14 cellular contexts compared by ENCODE assay signal in the genomic region with DNA sequence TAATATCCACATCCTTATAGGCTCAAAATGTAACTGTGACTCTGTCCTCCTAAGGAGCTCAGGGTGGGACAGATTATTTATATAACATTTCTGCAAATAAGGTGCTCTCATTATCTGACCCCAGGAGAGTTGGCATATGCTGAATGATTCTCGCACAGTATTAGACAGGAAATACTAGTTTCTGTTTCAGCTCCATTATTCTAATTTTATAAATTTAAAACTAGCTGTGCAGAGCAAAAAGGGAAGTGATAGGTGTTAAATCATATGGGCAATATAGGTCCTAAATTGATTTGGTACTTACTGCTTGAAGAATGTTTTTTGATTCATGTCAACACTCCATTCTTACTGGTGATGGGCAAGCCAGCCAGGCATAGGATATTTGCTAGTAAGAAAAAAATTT.
DNase-seq lines count a peak whose midpoint lies in the region; ATAC-seq and TF ChIP-seq lines count a peak whose summit lies in the region.
"Had no signal": no experiment of that assay in that cellular context is flagged by ENCODE, and none has a peak within 500 bp of the region (broad histone marks: within the 10 kb centered on the region; RNA-seq: fewer than 3 reads in every experiment).

No MANE protein-coding gene starts in this region.

- H3K27me3 Mint-ChIP-seq in chondrocyte (ENCODE audit: low read depth): no peaks in the 10 kb centered on the region
- H3K27me3 Mint-ChIP-seq: activated naive CD8-positive, alpha-beta T cell treated with anti-CD3 and anti-CD28 coated beads for 36 hours had no signal

- H3K4me1 Mint-ChIP-seq in chondrocyte (ENCODE audit: low read depth): peaks cover 11% of the 10 kb centered on the region

- no peaks in the 10 kb centered on the region for H3K79me2 ChIP-seq in osteoblast (ENCODE audit: insufficient read depth, low read length)

- no peak overlapping the region for H2AFZ ChIP-seq in osteoblast (ENCODE audit: low read length)

- DNase-seq in GM12865 (ENCODE audit: low read depth) (peak; percentile 29), osteoblast (ENCODE audit: insufficient read length, low spot score, missing footprints) (no peak), GM19238 (ENCODE audit: insufficient read length, low spot score) (no peak), chondrocyte (ENCODE audit: low spot score) (no peak)
- DNase-seq in activated CD4-positive, alpha-beta T cell treated with anti-CD3 and anti-CD28 coated beads, Interleukin-2, amount 50 U/mL, for 48 hours: no peak
- DNase-seq: activated naive CD8-positive, alpha-beta T cell treated with anti-CD3 and anti-CD28 coated beads for 36 hours; cortex of kidney; NCI-H1694 treated with DMSO at 0.1 percent for 48 hours; tibial artery had no signal

- no peak overlapping the region for H3K4me2 ChIP-seq in osteoblast (ENCODE audit: insufficient read depth, low read length)

- no peak for TF ChIP-seq CTCF in GM12865 (IDR thresholded peaks at IDR 0.05; ENCODE audit: insufficient read depth, low read depth, low read length, missing control alignments)
- no peak for TF ChIP-seq CTCF in osteoblast (IDR thresholded peaks at IDR 0.05; ENCODE audit: extremely low read depth, low read depth, low read length)
- no peak for TF ChIP-seq CTCF in chondrocyte (IDR thresholded peaks at IDR 0.05)

- no peak overlapping the region for H3K27ac ChIP-seq in osteoblast (ENCODE audit: low read depth, low read length)
- H3K27ac ChIP-seq: tibial artery had no signal

- no peaks in the 10 kb centered on the region for H3K9me3 ChIP-seq in osteoblast (ENCODE audit: low read depth, low read length)
- H3K9me3 ChIP-seq: tibial artery had no signal

- H3K4me3 ChIP-seq in GM12865 (ENCODE audit: low read depth, low read length) (no peak overlapping the region), osteoblast (ENCODE audit: insufficient read depth, low read length) (no peak overlapping the region)
- H3K4me3 ChIP-seq: tibial artery had no signal

- peak; percentile 63 for ATAC-seq in GM19452 (IDR thresholded peaks at IDR 0.05; ENCODE audit: unreplicated experiment)
- ATAC-seq in HG02763 (IDR thresholded peaks at IDR 0.05; ENCODE audit: unreplicated experiment): peak; percentile 48
- ATAC-seq in HG03457 (IDR thresholded peaks at IDR 0.05; ENCODE audit: unreplicated experiment): peak; percentile 30
- ATAC-seq: sciatic nerve had no signal

- peaks cover 7% of the 10 kb centered on the region for H3K4me1 ChIP-seq in osteoblast (ENCODE audit: insufficient read depth, low read length)
- H3K4me1 ChIP-seq: tibial artery had no signal

- H3K36me3 ChIP-seq in osteoblast (ENCODE audit: insufficient read depth, low read length): no peaks in the 10 kb centered on the region
- H3K36me3 ChIP-seq: tibial artery had no signal

- H3K36me3 Mint-ChIP-seq in chondrocyte (ENCODE audit: low read depth): no peaks in the 10 kb centered on the region
- H3K36me3 Mint-ChIP-seq: activated naive CD8-positive, alpha-beta T cell treated with anti-CD3 and anti-CD28 coated beads for 36 hours had no signal

- no peaks in the 10 kb centered on the region for H3K27me3 ChIP-seq in osteoblast (ENCODE audit: insufficient read depth, low read length)
- H3K27me3 ChIP-seq: tibial artery had no signal

- H3K4me3 Mint-ChIP-seq in chondrocyte (ENCODE audit: unreplicated experiment): no peak overlapping the region
- H3K4me3 Mint-ChIP-seq: activated naive CD8-positive, alpha-beta T cell treated with anti-CD3 and anti-CD28 coated beads for 36 hours; T-helper 2 cell treated with Interferon-gamma antibody and Interleukin-4, amounts not matched to agents 5 μg/mL and 100 μg/mL, for 36 hours had no signal

- H3K9me3 Mint-ChIP-seq in chondrocyte (ENCODE audit: low read depth): peaks cover 9% of the 10 kb centered on the region
- H3K9me3 Mint-ChIP-seq: activated naive CD8-positive, alpha-beta T cell treated with anti-CD3 and anti-CD28 coated beads for 36 hours; T-helper 2 cell treated with Interferon-gamma antibody and Interleukin-4, amounts not matched to agents 5 μg/mL and 100 μg/mL, for 36 hours had no signal

- H3K27ac Mint-ChIP-seq in chondrocyte (ENCODE audit: unreplicated experiment): no peak overlapping the region
- H3K27ac Mint-ChIP-seq: activated naive CD8-positive, alpha-beta T cell treated with anti-CD3 and anti-CD28 coated beads for 36 hours; T-helper 2 cell treated with Interferon-gamma antibody and Interleukin-4, amounts not matched to agents 5 μg/mL and 100 μg/mL, for 36 hours had no signal

- H4K20me1 ChIP-seq in osteoblast (ENCODE audit: insufficient read depth, low read length): no peaks in the 10 kb centered on the region
